19 cellular contexts compared by ENCODE assay signal in genomic region chr10:60281792-60282353, GRCh38.
A peak's percentile ranks its signal among the peaks of the same experiment; 100 is the strongest.
DNase-seq lines count a peak whose midpoint lies in the region; ATAC-seq, FAIRE-seq and TF ChIP-seq lines count a peak whose summit lies in the region.
"Had no signal": no experiment of that assay in that cellular context is flagged by ENCODE, and none has a peak within 500 bp of the region (broad histone marks: within the 10 kb centered on the region; RNA-seq: fewer than 3 reads in every experiment).

No MANE protein-coding gene starts in this region.

- intact Hi-C loops in heart left ventricle (cut with DNase I): no loop called here

- peak; percentile 85 to 91 (median 88) for ATAC-seq in heart left ventricle
- ATAC-seq: effector memory CD8-positive, alpha-beta T cell; HCT116; stimulated activated naive CD8-positive, alpha-beta T cell treated with anti-CD3 and anti-CD28 coated beads, Interleukin-15, amount 100 ng/mL, for 72 hours had no signal

- H3K4me1 ChIP-seq in SJCRH30 (peaks cover 8% of the 10 kb centered on the region), heart left ventricle (peaks cover 0 to 62% (median 21%) of the 10 kb centered on the region in 12 donors)

- H3K27ac Mint-ChIP-seq in osteocyte (ENCODE audit: unreplicated experiment): peak overlapping the region; percentile 98
- H3K27ac Mint-ChIP-seq: activated naive CD8-positive, alpha-beta T cell treated with anti-CD3 and anti-CD28 coated beads, Interleukin-2, amount 10 ng/mL, durations not matched to agents 7 days and 5 days; effector memory CD8-positive, alpha-beta T cell; stimulated activated naive CD8-positive, alpha-beta T cell treated with anti-CD3 and anti-CD28 coated beads, Interleukin-15, amount 100 ng/mL, for 72 hours had no signal

- DNase-seq in EL: peak; percentile 25
- DNase-seq in SJCRH30: peak in 1 of 2 experiments; percentile 29
- peak in 1 of 5 donors; percentile 38 for DNase-seq in heart left ventricle
- no peak for DNase-seq in osteocyte (ENCODE audit: extremely low spot score, unreplicated experiment)
- no peak for DNase-seq in central memory CD4-positive, alpha-beta T cell
- DNase-seq in A172 (ENCODE audit: low spot score): no peak
- DNase-seq in urothelium cell line (ENCODE audit: low spot score): no peak
- DNase-seq: activated CD4-positive, CD25-positive, alpha-beta regulatory T cell treated with anti-CD3 and anti-CD28 coated beads, Interleukin-2, amount 50 U/mL, for 72 hours; activated naive CD8-positive, alpha-beta T cell treated with anti-CD3 and anti-CD28 coated beads, Interleukin-2, amount 10 ng/mL, durations not matched to agents 7 days and 5 days; effector memory CD8-positive, alpha-beta T cell; GDM1; NCI-H1105; NCI-H526; stimulated activated naive CD8-positive, alpha-beta T cell treated with anti-CD3 and anti-CD28 coated beads, Interleukin-15, amount 100 ng/mL, for 72 hours; T-helper 9 cell; upper lobe of left lung had no signal

- no peaks in the 10 kb centered on the region for H3K9me3 Mint-ChIP-seq in osteocyte (ENCODE audit: unreplicated experiment)
- H3K9me3 Mint-ChIP-seq: activated naive CD8-positive, alpha-beta T cell treated with anti-CD3 and anti-CD28 coated beads, Interleukin-2, amount 10 ng/mL, durations not matched to agents 7 days and 5 days; central memory CD8-positive, alpha-beta T cell; effector memory CD8-positive, alpha-beta T cell; stimulated activated naive CD8-positive, alpha-beta T cell treated with anti-CD3 and anti-CD28 coated beads, Interleukin-15, amount 100 ng/mL, for 72 hours had no signal

- no peaks in the 10 kb centered on the region for H3K27me3 ChIP-seq in SJCRH30
- no peaks in the 10 kb centered on the region for H3K27me3 ChIP-seq in heart left ventricle
- H3K27me3 ChIP-seq: upper lobe of left lung had no signal

- H3K4me3 ChIP-seq in SJCRH30: no peak overlapping the region
- H3K4me3 ChIP-seq in heart left ventricle: no peak overlapping the region
- H3K4me3 ChIP-seq: GM12878, upper lobe of left lung had no signal

- H3K9me3 ChIP-seq in SJCRH30 (replicated peaks) (no peaks in the 10 kb centered on the region), heart left ventricle (no peaks in the 10 kb centered on the region)
- H3K9me3 ChIP-seq: upper lobe of left lung had no signal

- peaks cover 67% of the 10 kb centered on the region for H3K4me1 Mint-ChIP-seq in osteocyte (ENCODE audit: unreplicated experiment)
- H3K4me1 Mint-ChIP-seq: activated naive CD8-positive, alpha-beta T cell treated with anti-CD3 and anti-CD28 coated beads, Interleukin-2, amount 10 ng/mL, durations not matched to agents 7 days and 5 days; stimulated activated naive CD8-positive, alpha-beta T cell treated with anti-CD3 and anti-CD28 coated beads, Interleukin-15, amount 100 ng/mL, for 72 hours had no signal

- H3K36me3 ChIP-seq in SJCRH30 (no peaks in the 10 kb centered on the region), heart left ventricle (peaks cover 0 to 23% (median 0%) of the 10 kb centered on the region in 9 donors)
- H3K36me3 ChIP-seq: upper lobe of left lung had no signal

- TF ChIP-seq CTCF in heart left ventricle (IDR thresholded peaks at IDR 0.05): no peak
- TF ChIP-seq CTCF in osteocyte (IDR thresholded peaks at IDR 0.05): no peak

- H3K27ac ChIP-seq in SJCRH30 (peak overlapping the region; percentile 33; the same call in 1 of the 2 replicates), heart left ventricle (peak overlapping the region; percentile 41 to 91 (median 75))
- H3K27ac ChIP-seq: upper lobe of left lung had no signal

- TF ChIP-seq POLR2A in heart left ventricle (IDR thresholded peaks at IDR 0.05): no peak

- no peaks in the 10 kb centered on the region for H3K36me3 Mint-ChIP-seq in osteocyte (ENCODE audit: unreplicated experiment)
- H3K36me3 Mint-ChIP-seq: activated naive CD8-positive, alpha-beta T cell treated with anti-CD3 and anti-CD28 coated beads, Interleukin-2, amount 10 ng/mL, durations not matched to agents 7 days and 5 days had no signal

- peak overlapping the region; percentile 67 for H3K4me3 Mint-ChIP-seq in osteocyte (ENCODE audit: unreplicated experiment)
- H3K4me3 Mint-ChIP-seq: activated naive CD8-positive, alpha-beta T cell treated with anti-CD3 and anti-CD28 coated beads, Interleukin-2, amount 10 ng/mL, durations not matched to agents 7 days and 5 days; central memory CD8-positive, alpha-beta T cell; effector memory CD8-positive, alpha-beta T cell; stimulated activated naive CD8-positive, alpha-beta T cell treated with anti-CD3 and anti-CD28 coated beads, Interleukin-15, amount 100 ng/mL, for 72 hours had no signal

- no peaks in the 10 kb centered on the region for H3K27me3 Mint-ChIP-seq in osteocyte (ENCODE audit: unreplicated experiment)
- H3K27me3 Mint-ChIP-seq: activated naive CD8-positive, alpha-beta T cell treated with anti-CD3 and anti-CD28 coated beads, Interleukin-2, amount 10 ng/mL, durations not matched to agents 7 days and 5 days; central memory CD8-positive, alpha-beta T cell; effector memory CD8-positive, alpha-beta T cell; stimulated activated naive CD8-positive, alpha-beta T cell treated with anti-CD3 and anti-CD28 coated beads, Interleukin-15, amount 100 ng/mL, for 72 hours had no signal

- whole genome bisulfite sequencing in heart left ventricle, 4 donors: 43 to 47% (median 44%) methylated on average over 6 of the region's 6 CpGs

- FAIRE-seq in urothelium cell line (lab: Jason Lieb, UNC): no peak
- FAIRE-seq: GM12878 had no signal
